Comparison of ENCODE assay signal across 17 cellular contexts in genomic region chr2:109410021-109410815, GRCh38.
DNase-seq lines count a peak whose midpoint lies in the region; ATAC-seq and TF ChIP-seq lines count a peak whose summit lies in the region.
"Had no signal": no experiment of that assay in that cellular context is flagged by ENCODE, and none has a peak within 500 bp of the region (broad histone marks: within the 10 kb centered on the region; RNA-seq: fewer than 3 reads in every experiment).

No MANE protein-coding gene starts in this region.

- no peak overlapping the region for H3K4me3 ChIP-seq in heart left ventricle
- no peak overlapping the region for H3K4me3 ChIP-seq in kidney epithelial cell (ENCODE audit: low read depth, low read length)
- H3K4me3 ChIP-seq in vagina = no peak overlapping the region
- no peak overlapping the region for H3K4me3 ChIP-seq in esophagus muscularis mucosa
- H3K4me3 ChIP-seq: dorsolateral prefrontal cortex, GM12878, upper lobe of left lung had no signal

- in situ Hi-C loops in GM13976 (cut with MboI; ENCODE audit: low sequenced_read_pairs, unreplicated experiment) = no loop called here

- H3K36me3 ChIP-seq in heart left ventricle (no peaks in the 10 kb centered on the region), kidney epithelial cell (ENCODE audit: control insufficient read depth, insufficient read depth, low read length) (no peaks in the 10 kb centered on the region), vagina (no peaks in the 10 kb centered on the region), esophagus muscularis mucosa (no peaks in the 10 kb centered on the region)
- H3K36me3 ChIP-seq: upper lobe of left lung had no signal

- H3K27ac ChIP-seq in heart left ventricle (no peak overlapping the region), vagina (peak overlapping the region; percentile 6), esophagus muscularis mucosa (replicated peaks in 1 of 4) (no peak overlapping the region)
- H3K27ac ChIP-seq: upper lobe of left lung had no signal

- no peaks in the 10 kb centered on the region for H3K9me3 ChIP-seq in heart left ventricle
- no peaks in the 10 kb centered on the region for H3K9me3 ChIP-seq in vagina
- H3K9me3 ChIP-seq in esophagus muscularis mucosa = no peaks in the 10 kb centered on the region
- H3K9me3 ChIP-seq: upper lobe of left lung had no signal

- intact Hi-C loops in heart left ventricle (cut with DNase I) = no loop called here
- intact Hi-C loops in cardiac septum (cut with DNase I) = no loop called here
- intact Hi-C loops in vagina (cut with DNase I) = no loop called here
- intact Hi-C loops in esophagus muscularis mucosa (cut with DNase I) = no loop called here

- 77 to 82% (median 81%) methylated on average over 17 to 23 of the region's 23 CpGs for WGBS in heart left ventricle, 4 donors
- WGBS in esophagus muscularis mucosa = 84% methylated on average over 21 of the region's 23 CpGs

- no peak for TF ChIP-seq CTCF in heart left ventricle (IDR thresholded peaks at IDR 0.05)
- TF ChIP-seq CTCF in kidney epithelial cell (IDR thresholded peaks at IDR 0.05; ENCODE audit: insufficient read depth, low read length, poor library complexity, severe bottlenecking) = no peak
- TF ChIP-seq CTCF in vagina (IDR thresholded peaks at IDR 0.05) = no peak
- TF ChIP-seq CTCF in GM13976 (IDR thresholded peaks at IDR 0.05; ENCODE audit: borderline replicate concordance, control extremely low read depth, extremely low read depth, insufficient read depth, missing control alignments) = no peak
- no peak for TF ChIP-seq CTCF in esophagus muscularis mucosa (IDR thresholded peaks at IDR 0.05)

- H3K27me3 ChIP-seq in heart left ventricle = no peaks in the 10 kb centered on the region
- H3K27me3 ChIP-seq in kidney epithelial cell (ENCODE audit: control insufficient read depth, insufficient read depth, low read length) = no peaks in the 10 kb centered on the region
- H3K27me3 ChIP-seq in vagina = no peaks in the 10 kb centered on the region
- no peaks in the 10 kb centered on the region for H3K27me3 ChIP-seq in esophagus muscularis mucosa
- H3K27me3 ChIP-seq: dorsolateral prefrontal cortex, upper lobe of left lung had no signal

- DNase-seq in heart left ventricle (peak in 1 of 5 donors; percentile 54), cardiac septum (ENCODE audit: low spot score) (no peak), astrocyte of the hippocampus (ENCODE audit: low read depth, low spot score) (peak; percentile 40), kidney epithelial cell (ENCODE audit: low read depth) (peak; percentile 4), vagina (ENCODE audit: extremely low spot score in 2 of 2) (no peak), GM13976 (ENCODE audit: low spot score) (no peak), esophagus muscularis mucosa (ENCODE audit: extremely low spot score) (no peak)
- DNase-seq: ACHN; activated CD4-positive, alpha-beta memory T cell treated with anti-CD3 and anti-CD28 coated beads for 36 hours; DND-41; nucleus accumbens; RPMI8226; stimulated activated CD8-positive, alpha-beta memory T cell treated with anti-CD3 and anti-CD28 coated beads, Interleukin-4, amount 100 ng/mL, for 48 hours; upper lobe of left lung had no signal

- H3K4me1 ChIP-seq in heart left ventricle (peaks cover 0 to 4% (median 0%) of the 10 kb centered on the region in 12 donors), vagina (peaks cover 48% of the 10 kb centered on the region), esophagus muscularis mucosa (peaks cover 0 to 7% (median 2%) of the 10 kb centered on the region in 4 donors)
- H3K4me1 ChIP-seq: upper lobe of left lung had no signal

- no peak for TF ChIP-seq EP300 in esophagus muscularis mucosa (IDR thresholded peaks at IDR 0.05)

- TF ChIP-seq POLR2A in heart left ventricle (IDR thresholded peaks at IDR 0.05) = no peak
- no peak for TF ChIP-seq POLR2A in vagina (IDR thresholded peaks at IDR 0.05)
- no peak for TF ChIP-seq POLR2A in esophagus muscularis mucosa (IDR thresholded peaks at IDR 0.05; ENCODE audit: low read depth)

- ATAC-seq in heart left ventricle = peak; percentile 31 to 56 (median 42)
- ATAC-seq in HG03460 (IDR thresholded peaks at IDR 0.05; ENCODE audit: unreplicated experiment) = no peak
- ATAC-seq: GM12878 had no signal

Comparison
In these comparisons a context has a peak if more than half of its experiments do, and no peak if none do; other contexts are left out.
1. DNase-seq: peak in astrocyte of the hippocampus (single experiment) and kidney epithelial cell (single experiment); none in cardiac septum (single experiment), vagina (0 of 2), GM13976 (single experiment) and esophagus muscularis mucosa (single experiment).